ENCODE assay signal across 27 cellular contexts in the genomic region with DNA sequence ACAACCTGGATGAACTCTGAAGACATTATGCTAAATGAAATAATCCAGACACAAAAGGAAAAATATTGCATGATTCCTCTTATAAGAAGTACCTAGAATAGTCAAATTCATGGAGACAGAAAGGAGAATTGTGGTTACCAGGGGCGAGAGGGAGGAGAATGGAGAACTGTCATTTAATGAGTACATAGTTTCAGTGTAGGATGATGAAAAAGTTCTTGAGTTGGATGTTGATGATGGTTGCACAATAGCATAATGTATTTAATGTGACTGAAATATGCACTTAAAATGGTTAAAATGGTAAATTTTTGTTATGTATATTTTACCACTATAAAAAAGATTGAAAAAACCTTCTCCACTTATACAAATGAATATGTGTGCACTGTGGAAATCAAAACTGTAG.
"Had no signal": no experiment of that assay in that cellular context is flagged by ENCODE, and none has a peak within 500 bp of the region (broad histone marks: within the 10 kb centered on the region; RNA-seq: fewer than 3 reads in every experiment).

No MANE protein-coding gene starts in this region.

- H3K4me3 ChIP-seq: lower lobe of right lung, neural progenitor cell, ovary, sigmoid colon, spleen, suprapubic skin, upper lobe of right lung had no signal

- DNase-seq: hippocampal formation; kidney glomerular epithelial cell; left cardiac atrium; lower lobe of right lung; mammary epithelial cell; mesenchymal stem cell; naive B cell; natural killer cell; nephron progenitor cell; occipital lobe; ovary; right cardiac atrium; sigmoid colon; small intestine; spleen; stimulated activated CD4-positive, alpha-beta T cell treated with anti-CD3 and anti-CD28 coated beads, Interleukin-4, amount 100 ng/mL, for 24 hours; stimulated activated naive CD4-positive, alpha-beta T cell; tibial artery; trophoblast cell; upper lobe of right lung had no signal

- H3K4me2 ChIP-seq: neural progenitor cell had no signal

- H3K36me3 ChIP-seq: lower lobe of right lung, neural progenitor cell, neutrophil, ovary, sigmoid colon, spleen, suprapubic skin, thoracic aorta, tibial artery, upper lobe of right lung had no signal

- H3K27me3 ChIP-seq: neural progenitor cell, neutrophil, ovary, sigmoid colon, spleen, suprapubic skin, tibial artery, upper lobe of right lung had no signal

- H3K9me3 ChIP-seq: lower lobe of right lung, neutrophil, ovary, sigmoid colon, suprapubic skin, thoracic aorta, upper lobe of right lung had no signal

- H2AFZ ChIP-seq: neural progenitor cell had no signal

- H3K36me3 Mint-ChIP-seq: naive B cell; natural killer cell; neural progenitor cell; stimulated activated effector memory CD8-positive, alpha-beta T cell treated with anti-CD3 and anti-CD28 coated beads, Interleukin-12 subunit alpha, Interleukin-12 subunit beta, amount 100 ng/mL, for 72 hours had no signal

- H3K4me1 ChIP-seq: lower lobe of right lung, suprapubic skin, upper lobe of right lung had no signal

- ATAC-seq: natural killer cell; stimulated activated effector memory CD8-positive, alpha-beta T cell treated with anti-CD3 and anti-CD28 coated beads, Interleukin-12 subunit alpha, Interleukin-12 subunit beta, amount 100 ng/mL, for 72 hours; upper lobe of right lung had no signal

- H3K27ac ChIP-seq: lower lobe of right lung, neural progenitor cell, neutrophil, ovary, spleen, suprapubic skin, thoracic aorta, tibial artery, upper lobe of right lung had no signal

- H3K9ac ChIP-seq: neural progenitor cell had no signal

- H3K27ac Mint-ChIP-seq: naive B cell; natural killer cell; nephron progenitor cell; neural progenitor cell; progenitor cell of endocrine pancreas; stimulated activated effector memory CD8-positive, alpha-beta T cell treated with anti-CD3 and anti-CD28 coated beads, Interleukin-12 subunit alpha, Interleukin-12 subunit beta, amount 100 ng/mL, for 72 hours; stimulated activated naive CD8-positive, alpha-beta T cell treated with anti-CD3 and anti-CD28 coated beads, Interleukin-15, Interleukin-2, amounts not matched to agents 100 ng/mL and 50 ng/mL, for 24 hours had no signal
